In the genomic region with DNA sequence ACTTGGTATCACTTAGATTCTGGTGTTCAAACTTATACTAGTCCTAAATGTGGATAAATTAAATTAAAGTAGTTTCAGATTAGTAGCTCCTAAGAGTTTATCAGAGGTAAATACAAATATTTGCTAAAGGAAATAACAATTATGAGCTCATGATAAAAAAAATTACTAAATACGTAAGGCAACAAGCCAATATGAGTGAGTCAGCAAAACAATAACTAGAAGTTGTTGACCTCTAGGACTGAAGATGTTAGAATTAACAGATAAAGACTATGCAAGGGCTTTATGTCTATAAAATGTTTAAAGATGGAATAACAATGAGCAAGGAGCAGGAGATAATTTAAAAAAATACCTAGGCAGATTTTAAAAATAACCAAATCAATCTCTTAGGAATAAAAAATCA, we compare ENCODE assay signal across 14 cellular contexts.
"Had no signal": no experiment of that assay in that cellular context is flagged by ENCODE, and none has a peak within 500 bp of the region (broad histone marks: within the 10 kb centered on the region; RNA-seq: fewer than 3 reads in every experiment).

No MANE protein-coding gene starts in this region.

- H3K4me2 ChIP-seq: hepatocyte had no signal

- H3K4me1 ChIP-seq: tibial nerve, upper lobe of right lung had no signal

- DNase-seq: effector memory CD4-positive, alpha-beta T cell; foreskin keratinocyte; head of caudate nucleus; naive thymus-derived CD8-positive, alpha-beta T cell; ovary; right cardiac atrium; stimulated activated CD4-positive, alpha-beta T cell treated with anti-CD3 and anti-CD28 coated beads, Interleukin-4, amount 100 ng/mL, for 1 hour; stimulated activated CD8-positive, alpha-beta memory T cell treated with anti-CD3 and anti-CD28 coated beads, Interleukin-4, amount 100 ng/mL, for 48 hours; upper lobe of right lung had no signal

- H3K79me2 ChIP-seq: hepatocyte had no signal

- H3K27me3 ChIP-seq: foreskin keratinocyte, hepatocyte, ovary, tibial nerve, upper lobe of right lung had no signal

- FAIRE-seq: endometrium had no signal

- ATAC-seq: esophagus mucosa; foreskin keratinocyte; naive thymus-derived CD8-positive, alpha-beta T cell; right cardiac atrium; stimulated activated effector memory CD8-positive, alpha-beta T cell treated with anti-CD3 and anti-CD28 coated beads, Interleukin-12 subunit alpha, Interleukin-12 subunit beta, amount 100 ng/mL, for 72 hours; upper lobe of right lung had no signal

- H3K36me3 ChIP-seq: ovary, tibial nerve, upper lobe of right lung had no signal

- H3K9me3 ChIP-seq: ovary, tibial nerve, upper lobe of right lung had no signal

- H3K27ac ChIP-seq: foreskin keratinocyte, hepatocyte, ovary, tibial nerve, upper lobe of right lung had no signal

- H2AFZ ChIP-seq: hepatocyte had no signal

- H3K4me3 ChIP-seq: hepatocyte, ovary, tibial nerve, upper lobe of right lung had no signal
